15 cellular contexts compared by ENCODE assay signal in the genomic region with DNA sequence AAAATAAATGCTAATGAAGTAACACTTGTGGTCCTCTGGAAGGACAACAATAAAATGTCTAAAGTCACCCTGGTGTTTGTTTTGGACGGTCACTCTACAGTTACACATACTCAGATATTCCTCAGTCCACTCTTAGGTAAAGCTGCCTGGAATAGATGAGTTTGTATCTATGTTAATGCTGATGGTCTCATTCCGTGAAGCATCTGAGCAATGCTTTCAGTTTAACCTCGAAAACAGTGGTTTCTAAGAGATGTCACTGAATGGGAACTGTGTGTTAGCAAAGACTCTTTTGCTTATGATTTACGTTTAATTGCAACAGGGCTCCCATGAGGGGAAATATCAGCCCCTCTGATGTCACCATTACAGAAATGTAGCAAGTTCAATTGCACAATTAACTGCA. TPM values are rescaled to one million over a fixed set of nuclear protein-coding genes. Genes with fewer than 3 reads are reported as not detected.
DNase-seq lines count a peak whose midpoint lies in the region; ATAC-seq and TF ChIP-seq lines count a peak whose summit lies in the region.
"Had no signal": no experiment of that assay in that cellular context is flagged by ENCODE, and none has a peak within 500 bp of the region (broad histone marks: within the 10 kb centered on the region; RNA-seq: fewer than 3 reads in every experiment).

No MANE protein-coding gene starts in this region.

- peak; percentile 58 for ATAC-seq in GM18520 (IDR thresholded peaks at IDR 0.05; ENCODE audit: unreplicated experiment)
- peak; percentile 58 for ATAC-seq in GM21717 (IDR thresholded peaks at IDR 0.05; ENCODE audit: unreplicated experiment)
- peak; percentile 67 for ATAC-seq in HG03439 (IDR thresholded peaks at IDR 0.05; ENCODE audit: unreplicated experiment)
- ATAC-seq in naive thymus-derived CD4-positive, alpha-beta T cell, result no peak
- no peak for ATAC-seq in HG03196 (IDR thresholded peaks at IDR 0.05; ENCODE audit: unreplicated experiment)
- ATAC-seq: CD8-positive, alpha-beta T cell had no signal

- intact Hi-C loops in naive thymus-derived CD4-positive, alpha-beta T cell (cut with micrococcal nuclease), result no loop called here
- intact Hi-C loops in posterior cingulate gyrus (cut with DNase I), result no loop called here

- TF ChIP-seq CTCF in neutrophil (IDR thresholded peaks at IDR 0.05), result no peak

- no peak overlapping the region for H3K4me3 Mint-ChIP-seq in naive thymus-derived CD4-positive, alpha-beta T cell
- H3K4me3 Mint-ChIP-seq: CD8-positive, alpha-beta T cell; neural crest cell had no signal

- peak overlapping the region; percentile 81 for H3K27ac ChIP-seq in neutrophil
- no peak overlapping the region for H3K27ac ChIP-seq in naive thymus-derived CD4-positive, alpha-beta T cell (ENCODE audit: low read depth, low read length)

- H3K4me1 Mint-ChIP-seq in naive thymus-derived CD4-positive, alpha-beta T cell, result peaks cover 0 to 5% (median 0%) of the 10 kb centered on the region in 7 donors

- no peaks in the 10 kb centered on the region for H3K36me3 Mint-ChIP-seq in naive thymus-derived CD4-positive, alpha-beta T cell
- H3K36me3 Mint-ChIP-seq: CD8-positive, alpha-beta T cell had no signal

- H3K36me3 ChIP-seq in neutrophil, result no peaks in the 10 kb centered on the region
- no peaks in the 10 kb centered on the region for H3K36me3 ChIP-seq in naive thymus-derived CD4-positive, alpha-beta T cell (ENCODE audit: control insufficient read depth in 2 of 3, insufficient read depth in 3 of 3, low read length in 3 of 3)
- H3K36me3 ChIP-seq: uterus had no signal

- H3K27ac Mint-ChIP-seq in naive thymus-derived CD4-positive, alpha-beta T cell, result no peak overlapping the region
- H3K27ac Mint-ChIP-seq: CD8-positive, alpha-beta T cell had no signal

- H3K9me3 ChIP-seq in neutrophil, result no peaks in the 10 kb centered on the region
- no peaks in the 10 kb centered on the region for H3K9me3 ChIP-seq in naive thymus-derived CD4-positive, alpha-beta T cell (ENCODE audit: control insufficient read depth in 2 of 3, low read length in 3 of 3)
- H3K9me3 ChIP-seq: uterus had no signal

- H3K27me3 Mint-ChIP-seq in naive thymus-derived CD4-positive, alpha-beta T cell, result peaks cover 0 to 9% (median 5%) of the 10 kb centered on the region in 5 donors

- POLR2A ChIA-PET in naive thymus-derived CD4-positive, alpha-beta T cell (lab: Charles Lee), result no interaction called here

- H3K27me3 ChIP-seq in neutrophil, result no peaks in the 10 kb centered on the region
- H3K27me3 ChIP-seq in naive thymus-derived CD4-positive, alpha-beta T cell (ENCODE audit: control insufficient read depth in 2 of 2, insufficient read depth in 2 of 2, low read length in 2 of 2), result no peaks in the 10 kb centered on the region
- H3K27me3 ChIP-seq: uterus had no signal

- no peak for DNase-seq in naive thymus-derived CD4-positive, alpha-beta T cell
- DNase-seq in posterior cingulate gyrus (no peak), inferior parietal cortex (ENCODE audit: extremely low spot score) (no peak)
- DNase-seq: activated CD4-positive, alpha-beta T cell treated with anti-CD3 and anti-CD28 coated beads, Interleukin-2, amount 50 U/mL, for 1 hour; activated gamma-delta T cell; CD8-positive, alpha-beta T cell; NCI-H146; T-helper 1 cell; uterus had no signal

- H3K9me3 Mint-ChIP-seq in naive thymus-derived CD4-positive, alpha-beta T cell, result no peaks in the 10 kb centered on the region
- H3K9me3 Mint-ChIP-seq: CD8-positive, alpha-beta T cell had no signal

- CTCF ChIA-PET in naive thymus-derived CD4-positive, alpha-beta T cell (lab: Charles Lee), result no interaction called here

- peaks cover 55 to 80% of the 10 kb centered on the region in 2 experiments for H3K4me1 ChIP-seq in neutrophil (ENCODE audit: control insufficient read depth in 1 of 2, insufficient read depth in 1 of 2, low read depth in 1 of 2, low read length in 1 of 2)
- no peaks in the 10 kb centered on the region for H3K4me1 ChIP-seq in naive thymus-derived CD4-positive, alpha-beta T cell (ENCODE audit: control insufficient read depth in 2 of 2, insufficient read depth in 2 of 2, low read length in 2 of 2)
- H3K4me1 ChIP-seq: uterus had no signal

- H3K4me3 ChIP-seq in neutrophil (ENCODE audit: low read depth in 1 of 2, low read length in 1 of 2), result peak overlapping the region; percentile 9 to 31
- H3K4me3 ChIP-seq in naive thymus-derived CD4-positive, alpha-beta T cell (ENCODE audit: low read length), result no peak overlapping the region
- H3K4me3 ChIP-seq: uterus had no signal

RNA-seq across cellular contexts. Expression of a gene that starts 49.1 kb away (rescaled TPM):
- total RNA-seq in naive thymus-derived CD4-positive, alpha-beta T cell, result 1 to 10 TPM in 1 of 5 experiments, under 1 TPM in 4; 0.27 to 1.3 (median 0.70) TPM
- polyA plus RNA-seq in naive thymus-derived CD4-positive, alpha-beta T cell, result under 1 TPM in 1 of 2 donors, not detected in 1; 0.03 TPM

Comparison
In these comparisons a context has a peak if more than half of its experiments do, and no peak if none do; other contexts are left out.
1. ATAC-seq: peak in GM18520 (single experiment), GM21717 (single experiment) and HG03439 (single experiment); none in naive thymus-derived CD4-positive, alpha-beta T cell (single experiment) and HG03196 (single experiment).